In genomic region chr2:227191367-227191766, GRCh38 we compare ENCODE assay signal across 15 cellular contexts. TPM values are rescaled to one million over a fixed set of nuclear protein-coding genes. Genes with fewer than 3 reads are reported as not detected.
DNase-seq lines count a peak whose midpoint lies in the region; TF ChIP-seq lines count a peak whose summit lies in the region.
"Had no signal": no experiment of that assay in that cellular context is flagged by ENCODE, and none has a peak within 500 bp of the region (broad histone marks: within the 10 kb centered on the region; RNA-seq: fewer than 3 reads in every experiment).

No MANE protein-coding gene starts in this region.

- H3K4me2 ChIP-seq in SK-N-SH, result no peak overlapping the region

- H3K79me2 ChIP-seq in SK-N-SH (ENCODE audit: insufficient read depth), result no peaks in the 10 kb centered on the region

- H3K27ac ChIP-seq in HUES64 (ENCODE audit: low read depth, low read length) (0 out of 2 replicates have a peak overlapping the region, but pooled peaks have one; percentile 3), SK-N-SH (ENCODE audit: low read depth in 2 of 2, low read length in 1 of 2) (0 out of 4 replicates have a peak overlapping the region, but pooled peaks of 1 of the 2 experiments have one; percentile 34)
- H3K27ac ChIP-seq: body of pancreas, lower lobe of right lung, SJSA1 had no signal

- no peaks in the 10 kb centered on the region for H3K9me2 ChIP-seq in SK-N-SH

- 63% methylated on average over 3 of the region's 3 CpGs for WGBS in HUES64
- 21% methylated on average over 3 of the region's 3 CpGs for WGBS in SK-N-SH (ENCODE audit: low lambda C conversion rate)

- no peaks in the 10 kb centered on the region for H4K20me1 ChIP-seq in SK-N-SH (ENCODE audit: insufficient read depth)

- H3K9me3 ChIP-seq in HUES64 (ENCODE audit: insufficient read depth, low read depth, low read length), result no peaks in the 10 kb centered on the region
- H3K9me3 ChIP-seq in SK-N-SH, result no peaks in the 10 kb centered on the region
- H3K9me3 ChIP-seq: body of pancreas, lower lobe of right lung, SJSA1 had no signal

- peak; percentile 38 for DNase-seq in D341Med (ENCODE audit: low spot score)
- no peak for DNase-seq in SK-N-SH
- peak; percentile 47 for DNase-seq in iPS-NIHi7 (ENCODE audit: extremely low spot score)
- no peak for DNase-seq in NCI-H1092 treated with DMSO at 0.1 percent for 48 hours (lab: John Stamatoyannopoulos, UW)
- DNase-seq in amygdala (lab: John Stamatoyannopoulos, UW), result no peak
- no peak for DNase-seq in UCSD-AML1 (lab: John Stamatoyannopoulos, UW; ENCODE audit: unreplicated experiment)
- DNase-seq in activated CD4-positive, alpha-beta T cell treated with anti-CD3 and anti-CD28 coated beads, Interleukin-2, amount 50 U/mL, for 4 hours, result no peak
- DNase-seq: activated CD4-positive, CD25-positive, alpha-beta regulatory T cell treated with anti-CD3 and anti-CD28 coated beads, Interleukin-2, amount 50 U/mL, for 72 hours; activated T-cell treated with anti-CD3 and anti-CD28 coated beads, Interleukin-2, amount 50 U/mL, for 48 hours; AML-193; body of pancreas; lower lobe of right lung; NCI-H526 had no signal

- POLR2A ChIA-PET in SK-N-SH (lab: Yijun Ruan, JAX), result no interaction called here

- peaks cover 23% of the 10 kb centered on the region for H3K4me1 ChIP-seq in HUES64 (ENCODE audit: insufficient read depth, low read length)
- H3K4me1 ChIP-seq in SK-N-SH (ENCODE audit: control insufficient read depth in 1 of 2, insufficient read depth in 2 of 2, low read depth in 1 of 2, low read length in 1 of 2), result no peaks in the 10 kb centered on the region; a peak in 2 of 4 replicates
- H3K4me1 ChIP-seq: body of pancreas, lower lobe of right lung had no signal

- H3K36me3 ChIP-seq in HUES64 (ENCODE audit: insufficient read depth, low read length) (no peaks in the 10 kb centered on the region), SK-N-SH (replicated peaks in 1 of 2; ENCODE audit: control insufficient read depth in 1 of 2, insufficient read depth in 2 of 2, low read length in 1 of 2) (no peaks in the 10 kb centered on the region)
- H3K36me3 ChIP-seq: lower lobe of right lung, SJSA1 had no signal

- CTCF ChIA-PET in SK-N-SH (lab: Yijun Ruan, JAX), result interaction anchor here (0.6 to 1.6 kb wide), 2 partner anchors 47 to 64 kb away, joined by 3 to 4 read pairs; no protein-coding TSS in a partner anchor

- H3K9ac ChIP-seq in HUES64 (ENCODE audit: low read depth, low read length) (no peak overlapping the region), SK-N-SH (no peak overlapping the region)

- TF ChIP-seq RAD21 in SK-N-SH (IDR thresholded peaks at IDR 0.05; ENCODE audit: low read length), result no peak

- no peak for TF ChIP-seq CTCF in SK-N-SH (IDR thresholded peaks at IDR 0.05)

- no peak for TF ChIP-seq EP300 in SK-N-SH (IDR thresholded peaks at IDR 0.05; ENCODE audit: borderline replicate concordance in 1 of 2, low read depth in 1 of 2, low read length in 1 of 2)

- no peaks in the 10 kb centered on the region for H3K27me3 ChIP-seq in HUES64 (ENCODE audit: insufficient read depth, low read length)
- no peaks in the 10 kb centered on the region for H3K27me3 ChIP-seq in SK-N-SH (ENCODE audit: insufficient read depth)
- H3K27me3 ChIP-seq: body of pancreas, SJSA1 had no signal

- H3F3A ChIP-seq in SK-N-SH (replicated peaks; ENCODE audit: insufficient read depth), result no peaks in the 10 kb centered on the region

- H2AFZ ChIP-seq in SK-N-SH (ENCODE audit: low read depth), result no peak overlapping the region

- H3K4me3 ChIP-seq in HUES64 (ENCODE audit: low read length) (no peak overlapping the region), SK-N-SH (ENCODE audit: low read depth in 2 of 2, low read length in 1 of 2) (no peak overlapping the region)
- H3K4me3 ChIP-seq: body of pancreas, lower lobe of right lung, SJSA1 had no signal

TF ChIP-seq in SK-N-SH, 30 proteins besides CTCF, POLR2A, EP300 and RAD21:
- TF ChIP-seq JUND (IDR thresholded peaks at IDR 0.05) (0 out of 2 replicates have a peak, but pooled peaks have one; percentile 10), USF2 (IDR thresholded peaks at IDR 0.05; ENCODE audit: borderline replicate concordance, low read depth, low read length) (no peak), PBX3 (IDR thresholded peaks at IDR 0.05) (peak; percentile 53), YY1 (IDR thresholded peaks at IDR 0.05; ENCODE audit: low read depth) (no peak), TCF12 (IDR thresholded peaks at IDR 0.05) (peak; percentile 41)

RNA-seq across cellular contexts. Expression of gene COL4A3, which starts 26.9 kb away (rescaled TPM):
- polyA plus RNA-seq in HUES64 (2013, experiment 1 of 2), result 0.15 TPM
- polyA plus RNA-seq in HUES64 (2013, experiment 2 of 2), result 0.19 TPM
- not detected in 2 replicates for polyA plus RNA-seq in SK-N-SH (2012; rRNA removed)
- polyA plus RNA-seq in SK-N-SH (2012; cell fraction: cytosol; rRNA removed), result not detected in 2 replicates
- not detected in 2 replicates for polyA plus RNA-seq in SK-N-SH (2012; cell fraction: nucleus; rRNA removed)

RNA-seq across cellular contexts. Expression of gene COL4A4, which starts 27.4 kb away (rescaled TPM):
- polyA plus RNA-seq in HUES64 (2013, experiment 1 of 2), result 0.20 TPM
- polyA plus RNA-seq in HUES64 (2013, experiment 2 of 2), result 0.19 TPM
- not detected in 2 replicates for polyA plus RNA-seq in SK-N-SH (2012; rRNA removed)
- polyA plus RNA-seq in SK-N-SH (2012; cell fraction: cytosol; rRNA removed), result under 0.01 TPM in 1 of 2 replicates, not detected in the other
- not detected in 2 replicates for polyA plus RNA-seq in SK-N-SH (2012; cell fraction: nucleus; rRNA removed)

Comparison
In these comparisons a context has a peak if more than half of its experiments do, and no peak if none do; other contexts are left out.
1. DNase-seq: peak in D341Med (single experiment) and iPS-NIHi7 (single experiment); none in SK-N-SH (single experiment), NCI-H1092 treated with DMSO at 0.1 percent for 48 hours (single experiment), amygdala (0 of 56), UCSD-AML1 (single experiment) and activated CD4-positive, alpha-beta T cell treated with anti-CD3 and anti-CD28 coated beads, Interleukin-2, amount 50 U/mL, for 4 hours (0 of 2).